8 cellular contexts compared by ENCODE assay signal in the genomic region with DNA sequence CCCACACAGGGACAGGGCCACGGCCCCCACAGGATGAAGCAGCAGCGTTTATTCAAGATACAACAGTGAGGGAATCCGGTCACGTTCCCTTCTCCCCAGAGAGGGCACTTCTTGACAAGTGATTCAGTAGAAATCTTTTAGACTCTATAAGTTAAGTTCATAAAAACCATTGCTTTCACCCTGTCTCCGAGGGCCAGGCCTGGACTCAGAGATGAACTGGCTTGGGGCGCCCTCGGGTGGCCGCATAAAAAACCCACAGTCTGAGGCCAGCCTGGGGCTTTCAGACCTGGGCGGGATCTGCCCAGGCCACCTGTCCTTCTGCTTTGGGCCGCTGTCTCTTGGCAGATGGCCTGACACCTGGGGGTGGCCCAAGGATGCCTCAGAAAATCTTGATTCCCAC. TPM values are rescaled to one million over a fixed set of nuclear protein-coding genes. Genes with fewer than 3 reads are reported as not detected.
DNase-seq lines count a peak whose midpoint lies in the region; TF ChIP-seq lines count a peak whose summit lies in the region.
"Not testable (repeated sequence)": the region's sequence is repeated elsewhere in the genome, so short reads cannot be mapped to it uniquely, and the experiment has no call there.

No MANE protein-coding gene starts in this region.

- H4K20me1 ChIP-seq in H9 (ENCODE audit: control insufficient read depth, insufficient read depth, insufficient read length): not testable (repeated sequence)

- not testable (repeated sequence) for H3K79me2 ChIP-seq in H9 (ENCODE audit: insufficient read depth, low read length)

- intact Hi-C loops in activated T-helper 2 cell treated with anti-CD3 and anti-CD28 coated beads, Interferon-gamma antibody, Interleukin-2, Interleukin-4, amounts not matched to agents 10 μg/mL and 5 μg/mL and 100 μg/mL, durations not matched to agents 14 hours and 24 hours and 36 hours (cut with micrococcal nuclease): not testable (repeated sequence)

- H4K8ac ChIP-seq in H9 (replicated peaks; ENCODE audit: insufficient read length, low read depth, low read length): not testable (repeated sequence)

- not testable (repeated sequence) for H3K56ac ChIP-seq in H9 (ENCODE audit: insufficient read length, low read depth, low read length)

- not testable (repeated sequence) for H2AK5ac ChIP-seq in H9 (ENCODE audit: insufficient read length, low read length)

- not testable (repeated sequence) for H3K23ac ChIP-seq in H9 (ENCODE audit: insufficient read length, low read depth, low read length)

- H2BK15ac ChIP-seq in H9 (ENCODE audit: low read depth, low read length): not testable (repeated sequence)

- not testable (repeated sequence) for H3K4me1 Mint-ChIP-seq in H9; activated T-helper 2 cell treated with anti-CD3 and anti-CD28 coated beads, Interferon-gamma antibody, Interleukin-2, Interleukin-4, amounts not matched to agents 10 μg/mL and 5 μg/mL and 100 μg/mL, durations not matched to agents 14 hours and 24 hours and 36 hours (ENCODE audit: low read depth)

- TF ChIP-seq CTCF in AG10803 (conservative IDR thresholded peaks at IDR 0.05; ENCODE audit: low read length) (peak; percentile 34), H9 (conservative IDR thresholded peaks at IDR 0.05) (peak; percentile 69)

- not testable (repeated sequence) for H3K4me1 ChIP-seq in H9 (ENCODE audit: insufficient read depth, low read length)

- not testable (repeated sequence) for H3K18ac ChIP-seq in H9 (ENCODE audit: insufficient read length, low read depth, low read length)

- H3K4ac ChIP-seq in H9 (ENCODE audit: low read depth, low read length): not testable (repeated sequence)

- not testable (repeated sequence) for H3K4me3 ChIP-seq in AG10803 (ENCODE audit: low read length)

- not testable (repeated sequence) for H2BK120ac ChIP-seq in H9 (ENCODE audit: low read depth, low read length, poor library complexity, severe bottlenecking)

- not testable (repeated sequence) for H3K14ac ChIP-seq in H9 (ENCODE audit: insufficient read depth, low read length)

- not testable (repeated sequence) for H3K9me3 Mint-ChIP-seq in H9; activated T-helper 2 cell treated with anti-CD3 and anti-CD28 coated beads, Interferon-gamma antibody, Interleukin-2, Interleukin-4, amounts not matched to agents 10 μg/mL and 5 μg/mL and 100 μg/mL, durations not matched to agents 14 hours and 24 hours and 36 hours

- H3K27me3 ChIP-seq in H9 (ENCODE audit: insufficient read depth, low read length): not testable (repeated sequence)

- not testable (repeated sequence) for H3K27ac Mint-ChIP-seq in H9; activated T-helper 2 cell treated with anti-CD3 and anti-CD28 coated beads, Interferon-gamma antibody, Interleukin-2, Interleukin-4, amounts not matched to agents 10 μg/mL and 5 μg/mL and 100 μg/mL, durations not matched to agents 14 hours and 24 hours and 36 hours

- H4K5ac ChIP-seq in H9 (ENCODE audit: insufficient read length, low read depth, low read length): not testable (repeated sequence)

- H3K9me3 ChIP-seq in H9 (ENCODE audit: control insufficient read depth, low read depth, low read length): not testable (repeated sequence)

- not testable (repeated sequence) for H3K4me2 ChIP-seq in H9 (ENCODE audit: insufficient read depth, insufficient read length, low read length)

- H4K91ac ChIP-seq in H9 (ENCODE audit: insufficient read length, low read depth, low read length): not testable (repeated sequence)

- H3K9ac ChIP-seq in H9 (ENCODE audit: extremely low read depth, insufficient read length, low read length): not testable (repeated sequence)

- not testable (repeated sequence) for TF ChIP-seq POLR2A in erythroblast (IDR thresholded peaks at IDR 0.05; ENCODE audit: low read length)

- DNase-seq in AG10803 (ENCODE audit: low read depth) (peak; percentile 82), H9 (peak; percentile 78), NCI-H2227 (lab: John Stamatoyannopoulos, UW; ENCODE audit: unreplicated experiment) (peak; percentile 61), T-helper 2 cell (peak; percentile 30 to 76 (median 50)), erythroblast (lab: John Stamatoyannopoulos, UW) (peak; percentile 74 to 78), medulla oblongata (ENCODE audit: extremely low spot score) (peak; percentile 54)
- peak; percentile 57 for DNase-seq in activated T-helper 2 cell treated with anti-CD3 and anti-CD28 coated beads, Interferon-gamma antibody, Interleukin-2, Interleukin-4, amounts not matched to agents 10 μg/mL and 5 μg/mL and 100 μg/mL, durations not matched to agents 14 hours and 24 hours and 36 hours (ENCODE audit: low spot score)
- peak; percentile 50 to 62 for DNase-seq in stimulated activated CD4-positive, alpha-beta T cell treated with anti-CD3 and anti-CD28 coated beads, Interleukin-2, amount 100 ng/mL, for 48 hours

- H2AFZ ChIP-seq in H9 (ENCODE audit: low read length): not testable (repeated sequence)

- H3T11ph ChIP-seq in H9 (ENCODE audit: low read length): not testable (repeated sequence)

- no CpG with 5 or more reads among the region's 10 CpGs for WGBS in H9 (ENCODE audit: extremely low coverage, insufficient read length, low lambda C conversion rate)

- H3K27me3 Mint-ChIP-seq in H9 (ENCODE audit: low read depth); activated T-helper 2 cell treated with anti-CD3 and anti-CD28 coated beads, Interferon-gamma antibody, Interleukin-2, Interleukin-4, amounts not matched to agents 10 μg/mL and 5 μg/mL and 100 μg/mL, durations not matched to agents 14 hours and 24 hours and 36 hours (ENCODE audit: low read depth): not testable (repeated sequence)

- H2BK5ac ChIP-seq in H9 (ENCODE audit: insufficient read length, low read length): not testable (repeated sequence)

- not testable (repeated sequence) for H2BK12ac ChIP-seq in H9 (ENCODE audit: insufficient read length, low read depth, low read length)

- H3K27ac ChIP-seq in H9 (ENCODE audit: insufficient read length, low read depth, low read length): not testable (repeated sequence)

- not testable (repeated sequence) for H3K4me3 Mint-ChIP-seq in H9; activated T-helper 2 cell treated with anti-CD3 and anti-CD28 coated beads, Interferon-gamma antibody, Interleukin-2, Interleukin-4, amounts not matched to agents 10 μg/mL and 5 μg/mL and 100 μg/mL, durations not matched to agents 14 hours and 24 hours and 36 hours (ENCODE audit: low read depth)

- not testable (repeated sequence) for H3K36me3 Mint-ChIP-seq in H9 (ENCODE audit: insufficient read depth in 1 of 3, low read depth in 3 of 3); activated T-helper 2 cell treated with anti-CD3 and anti-CD28 coated beads, Interferon-gamma antibody, Interleukin-2, Interleukin-4, amounts not matched to agents 10 μg/mL and 5 μg/mL and 100 μg/mL, durations not matched to agents 14 hours and 24 hours and 36 hours (ENCODE audit: low read depth)

- not testable (repeated sequence) for H2BK20ac ChIP-seq in H9 (ENCODE audit: low read depth, low read length, poor library complexity, severe bottlenecking)

- H3K79me1 ChIP-seq in H9 (ENCODE audit: insufficient read depth, low read depth, low read length, poor library complexity, severe bottlenecking): not testable (repeated sequence)

- H3K23me2 ChIP-seq in H9 (ENCODE audit: insufficient read length, low read depth, low read length, poor library complexity, severe bottlenecking): not testable (repeated sequence)

RNA-seq across cellular contexts. Expression of a gene that starts 11.2 kb away (rescaled TPM):
- total RNA-seq in H9 (2021): 54.2 and 57.1 TPM in 2 replicates
- total RNA-seq in activated T-helper 2 cell treated with anti-CD3 and anti-CD28 coated beads, Interferon-gamma antibody, Interleukin-2, Interleukin-4, amounts not matched to agents 10 μg/mL and 5 μg/mL and 100 μg/mL, durations not matched to agents 14 hours and 24 hours and 36 hours: 35.9 and 40.9 TPM in 2 replicates

RNA-seq across cellular contexts. Expression of a gene that starts 14.6 kb away (rescaled TPM):
- 0.20 TPM in 2 replicates for total RNA-seq in H9 (2021)
- total RNA-seq in activated T-helper 2 cell treated with anti-CD3 and anti-CD28 coated beads, Interferon-gamma antibody, Interleukin-2, Interleukin-4, amounts not matched to agents 10 μg/mL and 5 μg/mL and 100 μg/mL, durations not matched to agents 14 hours and 24 hours and 36 hours: 0.05 TPM in 1 of 2 replicates, not detected in the other
